In the genomic region with DNA sequence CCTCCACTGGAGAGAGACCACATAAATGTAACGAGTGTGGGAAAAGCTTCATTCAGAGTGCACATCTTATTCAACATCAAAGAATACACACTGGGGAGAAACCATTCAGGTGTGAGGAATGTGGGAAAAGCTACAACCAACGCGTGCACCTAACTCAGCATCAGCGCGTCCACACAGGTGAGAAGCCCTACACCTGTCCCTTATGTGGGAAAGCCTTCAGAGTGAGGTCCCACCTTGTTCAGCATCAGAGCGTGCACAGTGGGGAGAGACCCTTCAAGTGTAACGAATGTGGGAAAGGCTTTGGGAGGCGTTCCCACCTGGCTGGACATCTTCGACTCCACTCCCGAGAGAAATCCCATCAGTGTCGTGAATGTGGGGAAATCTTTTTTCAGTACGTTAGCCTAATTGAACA, we compare ENCODE assay signal across 1 cellular context.
TF ChIP-seq lines count a peak whose summit lies in the region.

No MANE protein-coding gene starts in this region.

TF ChIP-seq in K562, 482 proteins besides CTCF, POLR2A, EP300 and RAD21 (continued from another document and continues in another):
- TF ChIP-seq, protein P1, sequence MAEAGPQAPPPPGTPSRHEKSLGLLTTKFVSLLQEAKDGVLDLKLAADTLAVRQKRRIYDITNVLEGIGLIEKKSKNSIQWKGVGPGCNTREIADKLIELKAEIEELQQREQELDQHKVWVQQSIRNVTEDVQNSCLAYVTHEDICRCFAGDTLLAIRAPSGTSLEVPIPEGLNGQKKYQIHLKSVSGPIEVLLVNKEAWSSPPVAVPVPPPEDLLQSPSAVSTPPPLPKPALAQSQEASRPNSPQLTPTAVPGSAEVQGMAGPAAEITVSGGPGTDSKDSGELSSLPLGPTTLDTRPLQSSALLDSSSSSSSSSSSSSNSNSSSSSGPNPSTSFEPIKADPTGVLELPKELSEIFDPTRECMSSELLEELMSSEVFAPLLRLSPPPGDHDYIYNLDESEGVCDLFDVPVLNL (CRISPR knock-in tag; IDR thresholded peaks at IDR 0.05; ENCODE audit: low read depth) = no peak
- TF ChIP-seq TEAD4 (IDR thresholded peaks at IDR 0.05; ENCODE audit: low read length) = peak; percentile 80
- no peak for TF ChIP-seq TEAD4 (CRISPR knock-in tag; IDR thresholded peaks at IDR 0.05; ENCODE audit: borderline replicate concordance)
- TF ChIP-seq CREM (IDR thresholded peaks at IDR 0.05; ENCODE audit: low read depth) = no peak
- TF ChIP-seq ESRRB (CRISPR knock-in tag; IDR thresholded peaks at IDR 0.05; ENCODE audit: borderline replicate concordance) = no peak
- no peak for TF ChIP-seq E2F3 (CRISPR knock-in tag; IDR thresholded peaks at IDR 0.05)
- TF ChIP-seq, protein P2, sequence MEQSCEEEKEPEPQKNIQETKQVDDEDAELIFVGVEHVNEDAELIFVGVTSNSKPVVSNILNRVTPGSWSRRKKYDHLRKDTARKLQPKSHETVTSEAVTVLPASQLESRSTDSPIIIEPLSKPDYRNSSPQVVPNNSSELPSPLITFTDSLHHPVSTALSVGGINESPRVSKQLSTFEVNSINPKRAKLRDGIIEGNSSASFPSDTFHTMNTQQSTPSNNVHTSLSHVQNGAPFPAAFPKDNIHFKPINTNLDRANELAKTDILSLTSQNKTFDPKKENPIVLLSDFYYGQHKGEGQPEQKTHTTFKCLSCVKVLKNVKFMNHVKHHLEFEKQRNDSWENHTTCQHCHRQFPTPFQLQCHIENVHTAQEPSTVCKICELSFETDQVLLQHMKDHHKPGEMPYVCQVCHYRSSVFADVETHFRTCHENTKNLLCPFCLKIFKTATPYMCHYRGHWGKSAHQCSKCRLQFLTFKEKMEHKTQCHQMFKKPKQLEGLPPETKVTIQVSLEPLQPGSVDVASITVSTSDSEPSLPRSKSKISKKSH (CRISPR knock-in tag; IDR thresholded peaks at IDR 0.05) = peak; percentile 95
- TF ChIP-seq, protein P3, sequence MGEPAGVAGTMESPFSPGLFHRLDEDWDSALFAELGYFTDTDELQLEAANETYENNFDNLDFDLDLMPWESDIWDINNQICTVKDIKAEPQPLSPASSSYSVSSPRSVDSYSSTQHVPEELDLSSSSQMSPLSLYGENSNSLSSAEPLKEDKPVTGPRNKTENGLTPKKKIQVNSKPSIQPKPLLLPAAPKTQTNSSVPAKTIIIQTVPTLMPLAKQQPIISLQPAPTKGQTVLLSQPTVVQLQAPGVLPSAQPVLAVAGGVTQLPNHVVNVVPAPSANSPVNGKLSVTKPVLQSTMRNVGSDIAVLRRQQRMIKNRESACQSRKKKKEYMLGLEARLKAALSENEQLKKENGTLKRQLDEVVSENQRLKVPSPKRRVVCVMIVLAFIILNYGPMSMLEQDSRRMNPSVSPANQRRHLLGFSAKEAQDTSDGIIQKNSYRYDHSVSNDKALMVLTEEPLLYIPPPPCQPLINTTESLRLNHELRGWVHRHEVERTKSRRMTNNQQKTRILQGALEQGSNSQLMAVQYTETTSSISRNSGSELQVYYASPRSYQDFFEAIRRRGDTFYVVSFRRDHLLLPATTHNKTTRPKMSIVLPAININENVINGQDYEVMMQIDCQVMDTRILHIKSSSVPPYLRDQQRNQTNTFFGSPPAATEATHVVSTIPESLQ (CRISPR knock-in tag; IDR thresholded peaks at IDR 0.05) = no peak
- no peak for TF ChIP-seq GATAD2A (IDR thresholded peaks at IDR 0.05)
- TF ChIP-seq, protein P4, sequence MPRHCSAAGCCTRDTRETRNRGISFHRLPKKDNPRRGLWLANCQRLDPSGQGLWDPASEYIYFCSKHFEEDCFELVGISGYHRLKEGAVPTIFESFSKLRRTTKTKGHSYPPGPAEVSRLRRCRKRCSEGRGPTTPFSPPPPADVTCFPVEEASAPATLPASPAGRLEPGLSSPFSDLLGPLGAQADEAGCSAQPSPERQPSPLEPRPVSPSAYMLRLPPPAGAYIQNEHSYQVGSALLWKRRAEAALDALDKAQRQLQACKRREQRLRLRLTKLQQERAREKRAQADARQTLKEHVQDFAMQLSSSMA (CRISPR knock-in tag; IDR thresholded peaks at IDR 0.05) = no peak
- no peak for TF ChIP-seq THRAP3 (IDR thresholded peaks at IDR 0.05; ENCODE audit: borderline replicate concordance)
- no peak for TF ChIP-seq BRF1 (IDR thresholded peaks at IDR 0.05; ENCODE audit: borderline replicate concordance, extremely low read depth, insufficient read length)
- peak; percentile 18 to 90; a peak in 2 of 4 replicates for TF ChIP-seq TRIM24 (IDR thresholded peaks at IDR 0.05)
- TF ChIP-seq, protein P5, sequence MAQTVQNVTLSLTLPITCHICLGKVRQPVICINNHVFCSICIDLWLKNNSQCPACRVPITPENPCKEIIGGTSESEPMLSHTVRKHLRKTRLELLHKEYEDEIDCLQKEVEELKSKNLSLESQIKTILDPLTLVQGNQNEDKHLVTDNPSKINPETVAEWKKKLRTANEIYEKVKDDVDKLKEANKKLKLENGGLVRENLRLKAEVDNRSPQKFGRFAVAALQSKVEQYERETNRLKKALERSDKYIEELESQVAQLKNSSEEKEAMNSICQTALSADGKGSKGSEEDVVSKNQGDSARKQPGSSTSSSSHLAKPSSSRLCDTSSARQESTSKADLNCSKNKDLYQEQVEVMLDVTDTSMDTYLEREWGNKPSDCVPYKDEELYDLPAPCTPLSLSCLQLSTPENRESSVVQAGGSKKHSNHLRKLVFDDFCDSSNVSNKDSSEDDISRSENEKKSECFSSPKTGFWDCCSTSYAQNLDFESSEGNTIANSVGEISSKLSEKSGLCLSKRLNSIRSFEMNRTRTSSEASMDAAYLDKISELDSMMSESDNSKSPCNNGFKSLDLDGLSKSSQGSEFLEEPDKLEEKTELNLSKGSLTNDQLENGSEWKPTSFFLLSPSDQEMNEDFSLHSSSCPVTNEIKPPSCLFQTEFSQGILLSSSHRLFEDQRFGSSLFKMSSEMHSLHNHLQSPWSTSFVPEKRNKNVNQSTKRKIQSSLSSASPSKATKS (CRISPR knock-in tag; IDR thresholded peaks at IDR 0.05) = no peak
- TF ChIP-seq, protein P6, sequence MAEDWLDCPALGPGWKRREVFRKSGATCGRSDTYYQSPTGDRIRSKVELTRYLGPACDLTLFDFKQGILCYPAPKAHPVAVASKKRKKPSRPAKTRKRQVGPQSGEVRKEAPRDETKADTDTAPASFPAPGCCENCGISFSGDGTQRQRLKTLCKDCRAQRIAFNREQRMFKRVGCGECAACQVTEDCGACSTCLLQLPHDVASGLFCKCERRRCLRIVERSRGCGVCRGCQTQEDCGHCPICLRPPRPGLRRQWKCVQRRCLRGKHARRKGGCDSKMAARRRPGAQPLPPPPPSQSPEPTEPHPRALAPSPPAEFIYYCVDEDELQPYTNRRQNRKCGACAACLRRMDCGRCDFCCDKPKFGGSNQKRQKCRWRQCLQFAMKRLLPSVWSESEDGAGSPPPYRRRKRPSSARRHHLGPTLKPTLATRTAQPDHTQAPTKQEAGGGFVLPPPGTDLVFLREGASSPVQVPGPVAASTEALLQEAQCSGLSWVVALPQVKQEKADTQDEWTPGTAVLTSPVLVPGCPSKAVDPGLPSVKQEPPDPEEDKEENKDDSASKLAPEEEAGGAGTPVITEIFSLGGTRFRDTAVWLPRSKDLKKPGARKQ (CRISPR knock-in tag; IDR thresholded peaks at IDR 0.05) = peak; percentile 67; the same call in 1 of the 2 replicates
- TF ChIP-seq, protein P7, sequence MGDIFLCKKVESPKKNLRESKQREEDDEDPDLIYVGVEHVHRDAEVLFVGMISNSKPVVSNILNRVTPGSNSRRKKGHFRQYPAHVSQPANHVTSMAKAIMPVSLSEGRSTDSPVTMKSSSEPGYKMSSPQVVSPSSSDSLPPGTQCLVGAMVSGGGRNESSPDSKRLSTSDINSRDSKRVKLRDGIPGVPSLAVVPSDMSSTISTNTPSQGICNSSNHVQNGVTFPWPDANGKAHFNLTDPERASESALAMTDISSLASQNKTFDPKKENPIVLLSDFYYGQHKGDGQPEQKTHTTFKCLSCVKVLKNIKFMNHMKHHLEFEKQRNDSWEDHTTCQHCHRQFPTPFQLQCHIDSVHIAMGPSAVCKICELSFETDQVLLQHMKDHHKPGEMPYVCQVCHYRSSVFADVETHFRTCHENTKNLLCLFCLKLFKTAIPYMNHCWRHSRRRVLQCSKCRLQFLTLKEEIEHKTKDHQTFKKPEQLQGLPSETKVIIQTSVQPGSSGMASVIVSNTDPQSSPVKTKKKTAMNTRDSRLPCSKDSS (IDR thresholded peaks at IDR 0.05; ENCODE audit: low read depth, partially characterized antibody) = peak; percentile 99
- TF ChIP-seq GABPB2 (CRISPR knock-in tag; conservative IDR thresholded peaks at IDR 0.05) = no peak
- no peak for TF ChIP-seq PHB (CRISPR knock-in tag; IDR thresholded peaks at IDR 0.05)
- TF ChIP-seq, protein P8, sequence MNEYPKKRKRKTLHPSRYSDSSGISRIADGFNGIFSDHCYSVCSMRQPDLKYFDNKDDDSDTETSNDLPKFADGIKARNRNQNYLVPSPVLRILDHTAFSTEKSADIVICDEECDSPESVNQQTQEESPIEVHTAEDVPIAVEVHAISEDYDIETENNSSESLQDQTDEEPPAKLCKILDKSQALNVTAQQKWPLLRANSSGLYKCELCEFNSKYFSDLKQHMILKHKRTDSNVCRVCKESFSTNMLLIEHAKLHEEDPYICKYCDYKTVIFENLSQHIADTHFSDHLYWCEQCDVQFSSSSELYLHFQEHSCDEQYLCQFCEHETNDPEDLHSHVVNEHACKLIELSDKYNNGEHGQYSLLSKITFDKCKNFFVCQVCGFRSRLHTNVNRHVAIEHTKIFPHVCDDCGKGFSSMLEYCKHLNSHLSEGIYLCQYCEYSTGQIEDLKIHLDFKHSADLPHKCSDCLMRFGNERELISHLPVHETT (CRISPR knock-in tag; conservative IDR thresholded peaks at IDR 0.05 in 1 of 2, IDR thresholded peaks at IDR 0.05 in 1 of 2) = no peak
- no peak for TF ChIP-seq GABPA (tag; conservative IDR thresholded peaks at IDR 0.05; ENCODE audit: low read depth)
- no peak for TF ChIP-seq ZNF165 (CRISPR knock-in tag; IDR thresholded peaks at IDR 0.05; ENCODE audit: borderline replicate concordance)
- TF ChIP-seq ILF3 (IDR thresholded peaks at IDR 0.05; ENCODE audit: borderline replicate concordance) = no peak
- TF ChIP-seq LEF1 (IDR thresholded peaks at IDR 0.05) = peak; percentile 77
- TF ChIP-seq, protein P9, sequence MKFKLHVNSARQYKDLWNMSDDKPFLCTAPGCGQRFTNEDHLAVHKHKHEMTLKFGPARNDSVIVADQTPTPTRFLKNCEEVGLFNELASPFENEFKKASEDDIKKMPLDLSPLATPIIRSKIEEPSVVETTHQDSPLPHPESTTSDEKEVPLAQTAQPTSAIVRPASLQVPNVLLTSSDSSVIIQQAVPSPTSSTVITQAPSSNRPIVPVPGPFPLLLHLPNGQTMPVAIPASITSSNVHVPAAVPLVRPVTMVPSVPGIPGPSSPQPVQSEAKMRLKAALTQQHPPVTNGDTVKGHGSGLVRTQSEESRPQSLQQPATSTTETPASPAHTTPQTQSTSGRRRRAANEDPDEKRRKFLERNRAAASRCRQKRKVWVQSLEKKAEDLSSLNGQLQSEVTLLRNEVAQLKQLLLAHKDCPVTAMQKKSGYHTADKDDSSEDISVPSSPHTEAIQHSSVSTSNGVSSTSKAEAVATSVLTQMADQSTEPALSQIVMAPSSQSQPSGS (CRISPR knock-in tag; IDR thresholded peaks at IDR 0.05) = no peak
- TF ChIP-seq SLC30A9 (CRISPR knock-in tag; IDR thresholded peaks at IDR 0.05) = no peak
- no peak for TF ChIP-seq CBFB (CRISPR knock-in tag; IDR thresholded peaks at IDR 0.05)
- TF ChIP-seq POLR2B (IDR thresholded peaks at IDR 0.05; ENCODE audit: low read depth, partially characterized antibody) = no peak
- TF ChIP-seq, protein P10, sequence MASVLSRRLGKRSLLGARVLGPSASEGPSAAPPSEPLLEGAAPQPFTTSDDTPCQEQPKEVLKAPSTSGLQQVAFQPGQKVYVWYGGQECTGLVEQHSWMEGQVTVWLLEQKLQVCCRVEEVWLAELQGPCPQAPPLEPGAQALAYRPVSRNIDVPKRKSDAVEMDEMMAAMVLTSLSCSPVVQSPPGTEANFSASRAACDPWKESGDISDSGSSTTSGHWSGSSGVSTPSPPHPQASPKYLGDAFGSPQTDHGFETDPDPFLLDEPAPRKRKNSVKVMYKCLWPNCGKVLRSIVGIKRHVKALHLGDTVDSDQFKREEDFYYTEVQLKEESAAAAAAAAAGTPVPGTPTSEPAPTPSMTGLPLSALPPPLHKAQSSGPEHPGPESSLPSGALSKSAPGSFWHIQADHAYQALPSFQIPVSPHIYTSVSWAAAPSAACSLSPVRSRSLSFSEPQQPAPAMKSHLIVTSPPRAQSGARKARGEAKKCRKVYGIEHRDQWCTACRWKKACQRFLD (CRISPR knock-in tag; IDR thresholded peaks at IDR 0.05) = peak; percentile 48; the same call in 1 of the 2 replicates
- TF ChIP-seq TEAD1 (CRISPR knock-in tag; IDR thresholded peaks at IDR 0.05) = peak in 1 of 2 experiments; percentile 75; a peak in 1 of 4 replicates
- TF ChIP-seq, protein P11, sequence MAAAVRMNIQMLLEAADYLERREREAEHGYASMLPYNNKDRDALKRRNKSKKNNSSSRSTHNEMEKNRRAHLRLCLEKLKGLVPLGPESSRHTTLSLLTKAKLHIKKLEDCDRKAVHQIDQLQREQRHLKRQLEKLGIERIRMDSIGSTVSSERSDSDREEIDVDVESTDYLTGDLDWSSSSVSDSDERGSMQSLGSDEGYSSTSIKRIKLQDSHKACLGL (CRISPR knock-in tag; IDR thresholded peaks at IDR 0.05; ENCODE audit: borderline replicate concordance, poor library complexity, severe bottlenecking) = no peak
- no peak for TF ChIP-seq ZFP1 (CRISPR knock-in tag; IDR thresholded peaks at IDR 0.05)
- no peak for TF ChIP-seq RBM15 (IDR thresholded peaks at IDR 0.05; ENCODE audit: insufficient read depth, low read length)
- TF ChIP-seq ZNF133 (CRISPR knock-in tag; IDR thresholded peaks at IDR 0.05) = no peak
- TF ChIP-seq EHMT2 (IDR thresholded peaks at IDR 0.05) = no peak
- no peak for TF ChIP-seq BHLHE40 (IDR thresholded peaks at IDR 0.05; ENCODE audit: low read length)
- TF ChIP-seq ZNF253 (CRISPR knock-in tag; conservative IDR thresholded peaks at IDR 0.05) = no peak
- peak; percentile 75; the same call in 1 of the 2 replicates for TF ChIP-seq TCF7 (IDR thresholded peaks at IDR 0.05; ENCODE audit: borderline replicate concordance)
- TF ChIP-seq RBM34 (IDR thresholded peaks at IDR 0.05; ENCODE audit: borderline replicate concordance, insufficient read depth, low read length) = no peak
- TF ChIP-seq RBM25 (IDR thresholded peaks at IDR 0.05; ENCODE audit: low read depth, low read length, severe bottlenecking) = peak; percentile 84
- TF ChIP-seq JUN (IDR thresholded peaks at IDR 0.05; ENCODE audit: borderline replicate concordance, low read depth, low read length) = peak; percentile 51; the same call in 1 of the 2 replicates
- TF ChIP-seq JUN (CRISPR knock-in tag; IDR thresholded peaks at IDR 0.05; ENCODE audit: borderline replicate concordance) = no peak
- no peak for TF ChIP-seq TFAM (CRISPR knock-in tag; conservative IDR thresholded peaks at IDR 0.05)
